ENCODE assay signal across 21 cellular contexts in the genomic region with DNA sequence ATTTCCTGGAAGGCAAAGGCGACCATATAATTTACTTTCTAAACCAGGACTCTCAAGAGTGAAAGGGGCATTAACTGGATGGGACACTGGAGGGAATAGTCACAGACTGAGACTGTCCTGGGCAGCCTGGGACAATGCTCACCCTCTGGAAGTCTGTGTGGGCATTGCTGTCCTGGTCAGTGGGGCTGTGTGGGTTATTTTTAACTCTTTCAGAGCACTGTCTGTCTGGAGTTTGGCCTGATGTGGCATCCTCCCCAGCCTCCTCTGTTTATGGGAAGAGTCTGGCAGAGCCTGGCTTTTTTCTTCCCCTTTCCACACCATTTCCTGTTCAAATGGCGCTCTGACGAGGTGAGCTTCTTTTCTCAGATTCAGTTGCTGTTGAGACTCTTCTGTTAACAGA. TPM values are rescaled to one million over a fixed set of nuclear protein-coding genes. Genes with fewer than 3 reads are reported as not detected.
"Had no signal": no experiment of that assay in that cellular context is flagged by ENCODE, and none has a peak within 500 bp of the region (broad histone marks: within the 10 kb centered on the region; RNA-seq: fewer than 3 reads in every experiment).

No MANE protein-coding gene starts in this region.

- H3K27ac ChIP-seq: body of pancreas, epithelial cell of prostate, left ventricle myocardium inferior, SJSA1 had no signal

- H3K4me3 ChIP-seq: body of pancreas, left ventricle myocardium inferior, SJSA1, skin epidermis had no signal

- H3K27ac Mint-ChIP-seq: activated CD4-positive, alpha-beta T cell treated with anti-CD3 and anti-CD28 coated beads, Interleukin-2, amount 10 ng/mL, durations not matched to agents 24 days and 14 days; activated CD8-positive, alpha-beta T cell treated with anti-CD3 and anti-CD28 coated beads, Interleukin-2, amount 10 ng/mL, durations not matched to agents 7 days and 5 days; activated naive CD8-positive, alpha-beta T cell; effector memory CD8-positive, alpha-beta T cell; T-helper 2 cell treated with Interferon-gamma antibody and Interleukin-4, amounts not matched to agents 5 μg/mL and 100 μg/mL, for 36 hours had no signal

- H3K9me3 ChIP-seq: body of pancreas, left ventricle myocardium inferior, SJSA1 had no signal

- H3K36me3 Mint-ChIP-seq: activated naive CD8-positive, alpha-beta T cell had no signal

- H3K36me3 ChIP-seq: left ventricle myocardium inferior, SJSA1 had no signal

- ATAC-seq: activated CD8-positive, alpha-beta T cell treated with anti-CD3 and anti-CD28 coated beads, Interleukin-2, amount 10 ng/mL, durations not matched to agents 7 days and 5 days; body of pancreas; effector memory CD8-positive, alpha-beta T cell; stimulated activated naive CD8-positive, alpha-beta T cell treated with anti-CD3 and anti-CD28 coated beads, Interleukin-15, Interleukin-2, amounts not matched to agents 100 U/mL and 50 U/mL, for 24 hours had no signal

- H3K4me1 ChIP-seq: SJSA1 had no signal

- DNase-seq: activated CD4-positive, alpha-beta T cell treated with anti-CD3 and anti-CD28 coated beads, Interleukin-2, amount 10 ng/mL, durations not matched to agents 24 days and 14 days; activated CD4-positive, CD25-positive, alpha-beta regulatory T cell; activated CD8-positive, alpha-beta memory T cell treated with anti-CD3 and anti-CD28 coated beads, Interleukin-2, amount 50 U/mL, for 4 hours; activated CD8-positive, alpha-beta T cell treated with anti-CD3 and anti-CD28 coated beads, Interleukin-2, amount 10 ng/mL, durations not matched to agents 7 days and 5 days; activated effector memory CD4-positive, alpha-beta T cell treated with anti-CD3 and anti-CD28 coated beads, Interleukin-2, amount 50 U/mL, for 16 hours; activated T-cell treated with anti-CD3 and anti-CD28 coated beads, Interleukin-2, amount 50 U/mL, for 48 hours; amniotic stem cell; body of pancreas; central memory CD4-positive, alpha-beta T cell; effector memory CD8-positive, alpha-beta T cell; hippocampal formation; left ventricle myocardium inferior; stimulated activated CD4-positive, alpha-beta T cell treated with anti-CD3 and anti-CD28 coated beads, Interleukin-4, amount 100 ng/mL, for 24 hours; stimulated activated naive CD8-positive, alpha-beta T cell treated with anti-CD3 and anti-CD28 coated beads, Interleukin-15, Interleukin-2, amounts not matched to agents 100 U/mL and 50 U/mL, for 24 hours had no signal

- FAIRE-seq: keratinocyte, urothelium cell line had no signal

- H3K9me3 Mint-ChIP-seq: activated CD4-positive, alpha-beta T cell treated with anti-CD3 and anti-CD28 coated beads, Interleukin-2, amount 10 ng/mL, durations not matched to agents 24 days and 14 days; effector memory CD8-positive, alpha-beta T cell; T-helper 2 cell treated with Interferon-gamma antibody and Interleukin-4, amounts not matched to agents 5 μg/mL and 100 μg/mL, for 36 hours had no signal

- H3K27me3 ChIP-seq: body of pancreas, SJSA1 had no signal

- H3K4me1 Mint-ChIP-seq: activated CD4-positive, alpha-beta T cell treated with anti-CD3 and anti-CD28 coated beads, Interleukin-2, amount 10 ng/mL, durations not matched to agents 24 days and 14 days had no signal

- H3K4me3 Mint-ChIP-seq: activated CD4-positive, alpha-beta T cell treated with anti-CD3 and anti-CD28 coated beads, Interleukin-2, amount 10 ng/mL, durations not matched to agents 24 days and 14 days; activated CD8-positive, alpha-beta T cell treated with anti-CD3 and anti-CD28 coated beads, Interleukin-2, amount 10 ng/mL, durations not matched to agents 7 days and 5 days; activated naive CD8-positive, alpha-beta T cell; effector memory CD8-positive, alpha-beta T cell; T-helper 2 cell treated with Interferon-gamma antibody and Interleukin-4, amounts not matched to agents 5 μg/mL and 100 μg/mL, for 36 hours had no signal

RNA-seq across cellular contexts. Expression of a gene that starts 11.7 kb away (rescaled TPM):
- total RNA-seq: activated CD4-positive, alpha-beta T cell treated with anti-CD3 and anti-CD28 coated beads, Interleukin-2, amount 10 ng/mL, durations not matched to agents 24 days and 14 days; activated CD8-positive, alpha-beta T cell treated with anti-CD3 and anti-CD28 coated beads, Interleukin-2, amount 10 ng/mL, durations not matched to agents 7 days and 5 days had no signal
- polyA plus RNA-seq: keratinocyte had no signal
